In the genomic region with DNA sequence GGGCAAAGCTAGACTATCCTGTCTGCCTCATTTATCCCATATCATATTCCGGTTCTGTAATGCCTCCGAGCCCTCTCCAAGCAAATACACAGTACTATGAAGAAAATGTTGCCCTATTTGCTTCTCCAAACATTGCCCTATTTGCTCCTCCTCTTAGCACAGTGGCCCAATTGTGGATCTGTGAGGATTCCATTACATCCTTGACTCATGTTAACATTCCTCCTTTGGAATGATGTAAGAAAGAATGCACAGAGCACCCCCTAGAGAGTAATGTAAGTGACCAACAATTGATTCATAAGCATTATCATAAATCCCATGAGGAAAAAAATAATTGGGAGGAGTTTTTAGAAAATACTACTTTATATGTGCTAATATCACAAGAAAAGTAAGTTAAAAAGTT, we compare ENCODE assay signal across 14 cellular contexts. TPM values are rescaled to one million over a fixed set of nuclear protein-coding genes. Genes with fewer than 3 reads are reported as not detected.
DNase-seq lines count a peak whose midpoint lies in the region; ATAC-seq and TF ChIP-seq lines count a peak whose summit lies in the region.
"Had no signal": no experiment of that assay in that cellular context is flagged by ENCODE, and none has a peak within 500 bp of the region (broad histone marks: within the 10 kb centered on the region; RNA-seq: fewer than 3 reads in every experiment).

No MANE protein-coding gene starts in this region.

- no peak for TF ChIP-seq CTCF in MCF 10A (IDR thresholded peaks at IDR 0.05; ENCODE audit: unreplicated experiment)
- no peak for TF ChIP-seq CTCF in breast epithelium (IDR thresholded peaks at IDR 0.05)
- no peak for TF ChIP-seq CTCF in fibroblast of the aortic adventitia (IDR thresholded peaks at IDR 0.05; ENCODE audit: insufficient read depth, low read length)
- no peak for TF ChIP-seq CTCF in lower leg skin (IDR thresholded peaks at IDR 0.05)
- TF ChIP-seq CTCF in heart left ventricle (IDR thresholded peaks at IDR 0.05): no peak

- no peaks in the 10 kb centered on the region for H3K9me3 ChIP-seq in breast epithelium
- H3K9me3 ChIP-seq in SJCRH30 (replicated peaks): no peaks in the 10 kb centered on the region
- H3K9me3 ChIP-seq in heart left ventricle: no peaks in the 10 kb centered on the region
- H3K9me3 ChIP-seq: ascending aorta had no signal

- H3K4me3 Mint-ChIP-seq in MCF 10A (ENCODE audit: unreplicated experiment): no peak overlapping the region
- H3K4me3 Mint-ChIP-seq in stimulated activated memory B cell treated with anti-CD40 and anti-IgM and Interleukin-4, amounts not matched to agents 10 μg/mL and 1 μg/mL and 100 μg/mL, for 72 hours: no peak overlapping the region
- H3K4me3 Mint-ChIP-seq: activated T-cell treated with anti-CD3 and anti-CD28 coated beads, Interleukin-2, amount 50 U/mL, for 24 hours; stimulated activated naive CD8-positive, alpha-beta T cell treated with anti-CD3 and anti-CD28 coated beads, Interleukin-15, amount 100 ng/mL, for 72 hours had no signal

- DNase-seq in MCF 10A (ENCODE audit: unreplicated experiment) (peak; percentile 63), breast epithelium (ENCODE audit: low spot score in 2 of 2) (no peak), SJCRH30 (peak; percentile 55 to 73), fibroblast of the aortic adventitia (ENCODE audit: low read depth) (peak; percentile 58), mesenteric fat pad (ENCODE audit: low spot score) (no peak), lower leg skin (ENCODE audit: low spot score in 2 of 2) (no peak), heart left ventricle (no peak)
- DNase-seq: activated T-cell treated with anti-CD3 and anti-CD28 coated beads, Interleukin-2, amount 50 U/mL, for 24 hours; NCI-H2029; stimulated activated CD4-positive, alpha-beta T cell treated with anti-CD3 and anti-CD28 coated beads, Interleukin-4, amount 100 ng/mL, for 1 hour; stimulated activated naive CD8-positive, alpha-beta T cell treated with anti-CD3 and anti-CD28 coated beads, Interleukin-15, amount 100 ng/mL, for 72 hours had no signal

- intact Hi-C loops in MCF 10A (cut with micrococcal nuclease): no loop called here
- intact Hi-C loops in breast epithelium (cut with DNase I; ENCODE audit: low total_unique reads): no loop called here
- intact Hi-C loops in lower leg skin (cut with DNase I; ENCODE audit: low total_unique reads): no loop called here
- intact Hi-C loops in heart left ventricle (cut with DNase I): no loop called here

- POLR2A ChIA-PET in MCF 10A (lab: Yijun Ruan, JAX): no interaction called here

- no peaks in the 10 kb centered on the region for H3K27me3 ChIP-seq in breast epithelium
- H3K27me3 ChIP-seq in SJCRH30: no peaks in the 10 kb centered on the region
- H3K27me3 ChIP-seq in heart left ventricle: no peaks in the 10 kb centered on the region
- H3K27me3 ChIP-seq: ascending aorta had no signal

- H3K27ac ChIP-seq in breast epithelium (no peak overlapping the region), SJCRH30 (no peak overlapping the region), heart left ventricle (no peak overlapping the region)
- H3K27ac ChIP-seq: ascending aorta, epithelial cell of prostate had no signal

- no peaks in the 10 kb centered on the region for H3K4me1 ChIP-seq in breast epithelium
- peaks cover 3% of the 10 kb centered on the region for H3K4me1 ChIP-seq in SJCRH30
- H3K4me1 ChIP-seq in heart left ventricle: no peaks in the 10 kb centered on the region
- H3K4me1 ChIP-seq: ascending aorta had no signal

- 80 to 86% methylated on average over 2 of the region's 2 CpGs for WGBS in lower leg skin, 2 donors
- 67 to 83% (median 78%) methylated on average over 2 of the region's 2 CpGs for WGBS in heart left ventricle, 4 donors

- no peaks in the 10 kb centered on the region for H3K36me3 Mint-ChIP-seq in MCF 10A (ENCODE audit: insufficient read depth, unreplicated experiment)
- no peaks in the 10 kb centered on the region for H3K36me3 Mint-ChIP-seq in stimulated activated memory B cell treated with anti-CD40 and anti-IgM and Interleukin-4, amounts not matched to agents 10 μg/mL and 1 μg/mL and 100 μg/mL, for 72 hours

- TF ChIP-seq POLR2A in breast epithelium (IDR thresholded peaks at IDR 0.05) (no peak), lower leg skin (IDR thresholded peaks at IDR 0.05) (no peak), heart left ventricle (IDR thresholded peaks at IDR 0.05) (no peak)

- H3K36me3 ChIP-seq in breast epithelium (no peaks in the 10 kb centered on the region), SJCRH30 (no peaks in the 10 kb centered on the region), heart left ventricle (no peaks in the 10 kb centered on the region)
- H3K36me3 ChIP-seq: ascending aorta had no signal

- H3K9me3 Mint-ChIP-seq in MCF 10A (ENCODE audit: unreplicated experiment): no peaks in the 10 kb centered on the region
- no peaks in the 10 kb centered on the region for H3K9me3 Mint-ChIP-seq in stimulated activated memory B cell treated with anti-CD40 and anti-IgM and Interleukin-4, amounts not matched to agents 10 μg/mL and 1 μg/mL and 100 μg/mL, for 72 hours
- H3K9me3 Mint-ChIP-seq: activated T-cell treated with anti-CD3 and anti-CD28 coated beads, Interleukin-2, amount 50 U/mL, for 24 hours; stimulated activated naive CD8-positive, alpha-beta T cell treated with anti-CD3 and anti-CD28 coated beads, Interleukin-15, amount 100 ng/mL, for 72 hours had no signal

- no peak overlapping the region for H3K4me3 ChIP-seq in breast epithelium
- no peak overlapping the region for H3K4me3 ChIP-seq in SJCRH30
- H3K4me3 ChIP-seq in fibroblast of the aortic adventitia (ENCODE audit: low read depth, low read length): no peak overlapping the region
- no peak overlapping the region for H3K4me3 ChIP-seq in lower leg skin (ENCODE audit: low read depth, poor library complexity, severe bottlenecking)
- no peak overlapping the region for H3K4me3 ChIP-seq in heart left ventricle
- H3K4me3 ChIP-seq: ascending aorta had no signal

- ATAC-seq in stimulated activated memory B cell treated with anti-CD40 and anti-IgM and Interleukin-4, amounts not matched to agents 10 μg/mL and 1 μg/mL and 100 μg/mL, for 72 hours: no peak
- no peak for ATAC-seq in heart left ventricle
- ATAC-seq: stimulated activated naive CD8-positive, alpha-beta T cell treated with anti-CD3 and anti-CD28 coated beads, Interleukin-15, amount 100 ng/mL, for 72 hours had no signal

- CTCF ChIA-PET in MCF 10A (lab: Yijun Ruan, JAX): no interaction called here

- H3K4me1 Mint-ChIP-seq in MCF 10A (ENCODE audit: insufficient read depth, unreplicated experiment): no peaks in the 10 kb centered on the region
- no peaks in the 10 kb centered on the region for H3K4me1 Mint-ChIP-seq in stimulated activated memory B cell treated with anti-CD40 and anti-IgM and Interleukin-4, amounts not matched to agents 10 μg/mL and 1 μg/mL and 100 μg/mL, for 72 hours
- H3K4me1 Mint-ChIP-seq: stimulated activated naive CD8-positive, alpha-beta T cell treated with anti-CD3 and anti-CD28 coated beads, Interleukin-15, amount 100 ng/mL, for 72 hours had no signal

- BruUV-seq in MCF 10A (replicated peaks; lab: Mats Ljungman, UMichigan): no TSS peak

- H3K27ac Mint-ChIP-seq in MCF 10A (ENCODE audit: low read depth, unreplicated experiment): no peak overlapping the region
- H3K27ac Mint-ChIP-seq in stimulated activated memory B cell treated with anti-CD40 and anti-IgM and Interleukin-4, amounts not matched to agents 10 μg/mL and 1 μg/mL and 100 μg/mL, for 72 hours: no peak overlapping the region
- H3K27ac Mint-ChIP-seq: activated T-cell treated with anti-CD3 and anti-CD28 coated beads, Interleukin-2, amount 50 U/mL, for 24 hours; stimulated activated naive CD8-positive, alpha-beta T cell treated with anti-CD3 and anti-CD28 coated beads, Interleukin-15, amount 100 ng/mL, for 72 hours had no signal

- H3K27me3 Mint-ChIP-seq in MCF 10A (ENCODE audit: insufficient read depth, unreplicated experiment): no peaks in the 10 kb centered on the region
- peaks cover 8% of the 10 kb centered on the region for H3K27me3 Mint-ChIP-seq in stimulated activated memory B cell treated with anti-CD40 and anti-IgM and Interleukin-4, amounts not matched to agents 10 μg/mL and 1 μg/mL and 100 μg/mL, for 72 hours

RNA-seq across cellular contexts. Expression of gene BTC, which starts 11.3 kb away (rescaled TPM):
- total RNA-seq in MCF 10A (2022): 1.7 and 4.0 TPM in 2 replicates
- total RNA-seq in breast epithelium: 1 to 10 TPM; 2.3 to 6.1 (median 5.0) TPM
- 0.26 and 0.30 TPM in 2 replicates for total RNA-seq in SJCRH30 (2014; rRNA removed; shearing (Covaris generic))
- 0.81 TPM in 1 of 2 replicates, not detected in the other for total RNA-seq in fibroblast of the aortic adventitia (ENCODE audit: low replicate concordance)
- 1.3 TPM for total RNA-seq in mesenteric fat pad
- total RNA-seq in lower leg skin: 10 to 100 TPM; 35.7 to 99.6 (median 54.9) TPM
- total RNA-seq in heart left ventricle: under 1 TPM in 7 of 9 donors, not detected in 2; 0.10 to 0.59 (median 0.44) TPM
- under 1 TPM; 0.06 to 0.15 TPM for polyA plus RNA-seq in heart left ventricle

Comparison
In these comparisons a context has a peak if more than half of its experiments do, and no peak if none do; other contexts are left out.
1. DNase-seq: peak in MCF 10A (single experiment), SJCRH30 (2 of 2) and fibroblast of the aortic adventitia (single experiment); none in breast epithelium (0 of 2), mesenteric fat pad (single experiment), lower leg skin (0 of 2) and heart left ventricle (0 of 5).